ENCODE assay signal across 8 cellular contexts in the genomic region with DNA sequence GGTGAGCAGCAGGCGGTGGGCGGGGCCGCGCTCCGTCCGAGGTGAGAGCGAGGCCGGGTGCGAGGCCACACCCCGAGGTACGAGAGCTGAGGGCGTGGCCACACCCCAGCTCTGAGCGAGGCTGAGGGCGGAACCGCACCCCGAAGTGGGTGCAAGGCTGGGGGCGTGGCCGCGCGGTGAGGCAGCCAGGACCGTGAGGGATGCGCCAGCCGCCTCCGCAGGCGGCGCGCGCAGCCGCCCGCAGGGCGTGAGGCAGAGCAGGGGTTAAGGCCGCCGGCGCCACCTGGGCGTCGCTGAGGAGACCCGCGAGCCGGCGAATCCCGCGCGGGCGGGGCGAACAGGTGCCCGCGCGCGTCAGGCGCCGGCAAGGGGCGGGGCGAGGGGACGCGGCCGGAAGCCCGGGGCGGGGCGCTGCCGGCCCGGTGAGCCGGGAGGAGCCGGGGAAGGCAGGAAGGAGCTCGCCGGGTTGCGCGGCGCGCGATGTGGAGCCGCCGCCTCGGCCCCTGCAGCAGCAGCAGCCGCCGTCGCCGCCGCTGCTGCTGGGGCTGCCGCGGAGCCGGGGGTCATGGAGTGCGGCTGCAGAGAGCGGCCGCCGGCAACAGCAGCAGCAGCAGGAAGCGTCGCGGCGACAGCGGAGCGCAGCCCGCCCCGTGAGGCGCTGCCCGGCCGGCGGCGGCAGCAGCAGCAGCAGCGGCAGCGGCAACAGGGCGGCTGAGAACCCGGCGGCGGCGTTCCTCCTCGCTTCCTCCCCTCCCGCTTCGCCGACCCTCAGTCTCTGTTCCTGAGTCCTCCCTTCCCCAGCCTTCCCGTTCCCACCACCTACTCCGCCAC. TPM values are rescaled to one million over a fixed set of nuclear protein-coding genes. Genes with fewer than 3 reads are reported as not detected.
DNase-seq lines count a peak whose midpoint lies in the region; ATAC-seq and TF ChIP-seq lines count a peak whose summit lies in the region.

A gene with protein sequence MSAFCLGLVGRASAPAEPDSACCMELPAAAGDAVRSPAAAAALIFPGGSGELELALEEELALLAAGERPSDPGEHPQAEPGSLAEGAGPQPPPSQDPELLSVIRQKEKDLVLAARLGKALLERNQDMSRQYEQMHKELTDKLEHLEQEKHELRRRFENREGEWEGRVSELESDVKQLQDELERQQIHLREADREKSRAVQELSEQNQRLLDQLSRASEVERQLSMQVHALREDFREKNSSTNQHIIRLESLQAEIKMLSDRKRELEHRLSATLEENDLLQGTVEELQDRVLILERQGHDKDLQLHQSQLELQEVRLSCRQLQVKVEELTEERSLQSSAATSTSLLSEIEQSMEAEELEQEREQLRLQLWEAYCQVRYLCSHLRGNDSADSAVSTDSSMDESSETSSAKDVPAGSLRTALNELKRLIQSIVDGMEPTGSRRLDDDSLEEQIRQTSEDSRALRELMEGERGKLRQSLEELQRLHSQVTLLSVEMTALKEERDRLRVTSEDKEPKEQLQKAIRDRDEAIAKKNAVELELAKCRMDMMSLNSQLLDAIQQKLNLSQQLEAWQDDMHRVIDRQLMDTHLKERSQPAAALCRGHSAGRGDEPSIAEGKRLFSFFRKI (plus strand): TSS at position 449 of the 831 bp plus-strand sequence. CDS start 633 bp downstream, outside the sequence.

- TF ChIP-seq RAD21 in SK-N-SH (IDR thresholded peaks at IDR 0.05; ENCODE audit: low read length): no peak

- peaks cover 5% of the 10 kb centered on the region for H3K4me1 Mint-ChIP-seq in type B pancreatic cell (ENCODE audit: unreplicated experiment)

- no peaks in the 10 kb centered on the region for H4K20me1 ChIP-seq in SK-N-SH (ENCODE audit: insufficient read depth)

- TF ChIP-seq CTCF in GM12864 (IDR thresholded peaks at IDR 0.05; ENCODE audit: low read depth, low read length, missing control alignments) (no peak), NB4 (IDR thresholded peaks at IDR 0.05; ENCODE audit: low read depth, low read length) (no peak), SK-N-SH (IDR thresholded peaks at IDR 0.05) (no peak), type B pancreatic cell (conservative IDR thresholded peaks at IDR 0.05) (no peak)

- intact Hi-C loops in Right ventricle myocardium superior (cut with DNase I): no loop called here

- H3K4me1 ChIP-seq in SK-N-SH (ENCODE audit: control insufficient read depth in 1 of 2, insufficient read depth in 2 of 2, low read depth in 1 of 2, low read length in 1 of 2): peaks cover 0 to 12% of the 10 kb centered on the region in 2 experiments; a peak in 2 of 4 replicates
- H3K4me1 ChIP-seq in trophoblast cell (ENCODE audit: control insufficient read depth in 1 of 2, insufficient read depth in 2 of 2, low read length in 2 of 2): peaks cover 8 to 9% of the 10 kb centered on the region in 2 experiments

- no peak within 1 kb of the TSS for H2BK12ac ChIP-seq in trophoblast cell (ENCODE audit: low read length)

- H3K4me2 ChIP-seq in SK-N-SH (peak within 1 kb of the TSS; percentile 93), trophoblast cell (ENCODE audit: low read length) (peak within 1 kb of the TSS; percentile 88)

- H3K27ac ChIP-seq in SK-N-SH (ENCODE audit: low read depth in 2 of 2, low read length in 1 of 2): peak within 1 kb of the TSS in 1 of 2 experiments; percentile 50; a peak in 2 of 4 replicates
- peak within 1 kb of the TSS; percentile 16 for H3K27ac ChIP-seq in trophoblast cell (ENCODE audit: low read depth, low read length)

- ATAC-seq in HG02588 (IDR thresholded peaks at IDR 0.05; ENCODE audit: unreplicated experiment) (peak; percentile 78), Right ventricle myocardium superior (ENCODE audit: poor library complexity) (peak; percentile 81)

- no peaks in the 10 kb centered on the region for H3K36me3 Mint-ChIP-seq in type B pancreatic cell

- POLR2A ChIA-PET in SK-N-SH (lab: Yijun Ruan, JAX): interaction anchor here (1.0 to 1.3 kb wide), 4 partner anchors 13 to 184 kb away, joined by 3 to 7 read pairs (median 4); a partner anchor contains a TSS

- H3K4me3 Mint-ChIP-seq in type B pancreatic cell: peak within 1 kb of the TSS; percentile 88

- peaks cover 67% of the 10 kb centered on the region for H3K27me3 Mint-ChIP-seq in type B pancreatic cell

- no peak for TF ChIP-seq POLR2A in NB4 (IDR thresholded peaks at IDR 0.05; ENCODE audit: extremely low read depth, insufficient read length)

- H3K79me2 ChIP-seq in SK-N-SH (ENCODE audit: insufficient read depth) (no peaks in the 10 kb centered on the region), trophoblast cell (ENCODE audit: control insufficient read depth, insufficient read depth, low read length, poor library complexity) (no peaks in the 10 kb centered on the region)

- H2AK5ac ChIP-seq in trophoblast cell (ENCODE audit: low read length): no peak within 1 kb of the TSS

- WGBS in SK-N-SH (ENCODE audit: low lambda C conversion rate): 1% methylated on average over 26 of the region's 111 CpGs
- WGBS in trophoblast cell (ENCODE audit: extremely low coverage, insufficient coverage, insufficient read length): no CpG with 5 or more reads among the region's 111 CpGs

- H2AFZ ChIP-seq in SK-N-SH (ENCODE audit: low read depth) (peak within 1 kb of the TSS; percentile 70; the same call in 1 of the 2 replicates), trophoblast cell (ENCODE audit: insufficient read depth, low read length, poor library complexity) (peak within 1 kb of the TSS; percentile 85)

- H3K14ac ChIP-seq in trophoblast cell (ENCODE audit: low read length): no peak within 1 kb of the TSS

- no peaks in the 10 kb centered on the region for H3K9me2 ChIP-seq in SK-N-SH

- no peaks in the 10 kb centered on the region for H3K9me3 Mint-ChIP-seq in type B pancreatic cell

- H3K4me3 ChIP-seq in GM12864 (ENCODE audit: low read depth, low read length): peak within 1 kb of the TSS; percentile 80
- H3K4me3 ChIP-seq in NB4 (ENCODE audit: low read depth, low read length): no peak within 1 kb of the TSS
- peak within 1 kb of the TSS; percentile 63 for H3K4me3 ChIP-seq in SK-N-SH (ENCODE audit: low read depth in 2 of 2, low read length in 1 of 2)
- H3K4me3 ChIP-seq in trophoblast cell (ENCODE audit: low read depth, low read length): peak within 1 kb of the TSS; percentile 87

- H3F3A ChIP-seq in SK-N-SH (replicated peaks; ENCODE audit: insufficient read depth): peaks cover 7% of the 10 kb centered on the region

- no peak within 1 kb of the TSS for H2BK5ac ChIP-seq in trophoblast cell (ENCODE audit: low read depth, low read length, poor library complexity)

- H2BK120ac ChIP-seq in trophoblast cell (ENCODE audit: insufficient read depth, low read length, poor library complexity): no peak within 1 kb of the TSS

- H3K27ac Mint-ChIP-seq in type B pancreatic cell: peak within 1 kb of the TSS; percentile 86

- H3K9ac ChIP-seq in SK-N-SH: no peak within 1 kb of the TSS
- no peak within 1 kb of the TSS for H3K9ac ChIP-seq in trophoblast cell (ENCODE audit: low read length)

- H4K91ac ChIP-seq in trophoblast cell (ENCODE audit: low read depth, low read length): peak within 1 kb of the TSS; percentile 39

- H3K9me3 ChIP-seq in SK-N-SH: no peaks in the 10 kb centered on the region
- H3K9me3 ChIP-seq in trophoblast cell (ENCODE audit: insufficient read depth, low read depth, low read length): no peaks in the 10 kb centered on the region

- no peak for TF ChIP-seq EP300 in SK-N-SH (IDR thresholded peaks at IDR 0.05; ENCODE audit: borderline replicate concordance in 1 of 2, low read depth in 1 of 2, low read length in 1 of 2)

- H3K18ac ChIP-seq in trophoblast cell (ENCODE audit: low read length): peak within 1 kb of the TSS; percentile 50

- peak within 1 kb of the TSS; percentile 51 for H4K8ac ChIP-seq in trophoblast cell (ENCODE audit: low read depth, low read length)

- peak within 1 kb of the TSS; percentile 59 for H4K12ac ChIP-seq in trophoblast cell (ENCODE audit: low read depth, low read length)

- H3K36me3 ChIP-seq in SK-N-SH (replicated peaks in 1 of 2; ENCODE audit: control insufficient read depth in 1 of 2, insufficient read depth in 2 of 2, low read length in 1 of 2) (no peaks in the 10 kb centered on the region), trophoblast cell (ENCODE audit: control insufficient read depth in 1 of 2, insufficient read depth in 2 of 2, low read length in 2 of 2) (no peaks in the 10 kb centered on the region)

- H3K27me3 ChIP-seq in SK-N-SH (ENCODE audit: insufficient read depth) (peaks cover 21% of the 10 kb centered on the region), trophoblast cell (ENCODE audit: insufficient read depth, low read length) (peaks cover 4% of the 10 kb centered on the region)

- peaks cover 2% of the 10 kb centered on the region for H3K79me1 ChIP-seq in trophoblast cell (ENCODE audit: low read length)

- peak; percentile 80 for DNase-seq in GM12864 (ENCODE audit: low read depth)
- peak; percentile 81 for DNase-seq in NB4 (ENCODE audit: low read depth)
- DNase-seq in SK-N-SH: peak; percentile 91
- DNase-seq in activated naive CD4-positive, alpha-beta T cell treated with anti-CD3 and anti-CD28 coated beads, Interleukin-2, amount 50 U/mL, for 16 hours: peak; percentile 100
- peak; percentile 76 for DNase-seq in Right ventricle myocardium superior
- DNase-seq in trophoblast cell: peak; percentile 90 to 95
- DNase-seq in type B pancreatic cell (ENCODE audit: extremely low spot score, unreplicated experiment): peak; percentile 86

- no peak within 1 kb of the TSS for H3K23ac ChIP-seq in trophoblast cell (ENCODE audit: low read length)

- no peak within 1 kb of the TSS for H3K4ac ChIP-seq in trophoblast cell (ENCODE audit: low read depth, low read length)

- CTCF ChIA-PET in SK-N-SH (lab: Yijun Ruan, JAX): interaction anchor here (0.7 to 3.0 kb wide), 5 partner anchors 12 to 98 kb away, joined by 3 to 9 read pairs (median 3); no protein-coding TSS in a partner anchor

TF ChIP-seq in SK-N-SH, 30 proteins besides CTCF, POLR2A, EP300 and RAD21 (continues in another document):
- no peak for TF ChIP-seq RCOR1 (IDR thresholded peaks at IDR 0.05; ENCODE audit: low read length)
- no peak for TF ChIP-seq MEF2A (IDR thresholded peaks at IDR 0.05; ENCODE audit: borderline replicate concordance, low read depth)
- TF ChIP-seq, protein P1, sequence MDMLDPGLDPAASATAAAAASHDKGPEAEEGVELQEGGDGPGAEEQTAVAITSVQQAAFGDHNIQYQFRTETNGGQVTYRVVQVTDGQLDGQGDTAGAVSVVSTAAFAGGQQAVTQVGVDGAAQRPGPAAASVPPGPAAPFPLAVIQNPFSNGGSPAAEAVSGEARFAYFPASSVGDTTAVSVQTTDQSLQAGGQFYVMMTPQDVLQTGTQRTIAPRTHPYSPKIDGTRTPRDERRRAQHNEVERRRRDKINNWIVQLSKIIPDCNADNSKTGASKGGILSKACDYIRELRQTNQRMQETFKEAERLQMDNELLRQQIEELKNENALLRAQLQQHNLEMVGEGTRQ (IDR thresholded peaks at IDR 0.05; ENCODE audit: borderline replicate concordance, low read depth, low read length): no peak
- no peak for TF ChIP-seq YY1 (IDR thresholded peaks at IDR 0.05; ENCODE audit: low read depth)
- TF ChIP-seq SIN3A (IDR thresholded peaks at IDR 0.05; ENCODE audit: borderline replicate concordance, low read depth, low read length): no peak

RNA-seq across cellular contexts. Expression of the gene that starts here (rescaled TPM):
- 0.35 and 0.44 TPM in 2 replicates for polyA plus RNA-seq in SK-N-SH (2012; rRNA removed)
- polyA plus RNA-seq in SK-N-SH (2012; cell fraction: cytosol; rRNA removed): 0.23 and 0.43 TPM in 2 replicates
- polyA plus RNA-seq in SK-N-SH (2012; cell fraction: nucleus; rRNA removed): 0.60 and 0.63 TPM in 2 replicates
- total RNA-seq in Right ventricle myocardium superior: 0.35 TPM
- polyA plus RNA-seq in trophoblast cell (2013): 3.3 and 4.4 TPM in 2 replicates
- 7.4 and 7.8 TPM in 2 replicates for total RNA-seq in type B pancreatic cell (ENCODE audit: low replicate concordance)

Comparison
In these comparisons a context has a peak if more than half of its experiments do, and no peak if none do; other contexts are left out.
1. Peak in DNase-seq, H3K4me3 ChIP-seq and H3K4me2 ChIP-seq in SK-N-SH; RNA of the gene not detected or under 1 TPM.
2. Peak in DNase-seq and ATAC-seq in Right ventricle myocardium superior; RNA of the gene not detected or under 1 TPM.